1 cellular context compared by ENCODE assay signal in genomic region chr11:58770627-58771457, GRCh38.
A peak's percentile ranks its signal among the peaks of the same experiment; 100 is the strongest.
TF ChIP-seq lines count a peak whose summit lies in the region.

No MANE protein-coding gene starts in this region.

TF ChIP-seq in K562, 482 proteins besides CTCF, POLR2A, EP300 and RAD21 (continued from another document and continues in another):
- TF ChIP-seq RREB1 (CRISPR knock-in tag; IDR thresholded peaks at IDR 0.05) (no peak; the same call in 1 of the 2 replicates), PTTG1 (tag; IDR thresholded peaks at IDR 0.05; ENCODE audit: low read depth) (no peak; the same call in 1 of the 2 replicates), MYC (IDR thresholded peaks at IDR 0.05; ENCODE audit: low read depth, low read length) (0 out of 2 replicates have a peak, but pooled peaks have one; percentile 15), MYC (CRISPR knock-in tag; IDR thresholded peaks at IDR 0.05; ENCODE audit: borderline replicate concordance, low read depth) (peak; percentile 57; the same call in 1 of the 2 replicates), RBM39 (optimal IDR thresholded peaks at IDR 0.05; ENCODE audit: low read depth, low read length) (no peak), ZNF778 (CRISPR knock-in tag; IDR thresholded peaks at IDR 0.05) (no peak), TBP (optimal IDR thresholded peaks at IDR 0.05; ENCODE audit: low read depth, low read length) (peak; percentile 61), HNRNPL (IDR thresholded peaks at IDR 0.05; ENCODE audit: low read depth, low read length) (no peak), MED1 (CRISPR knock-in tag; IDR thresholded peaks at IDR 0.05; ENCODE audit: borderline replicate concordance) (no peak), CC2D1A (IDR thresholded peaks at IDR 0.05) (no peak; the same call in 1 of the 2 replicates), ZNF57 (CRISPR knock-in tag; IDR thresholded peaks at IDR 0.05) (0 out of 2 replicates have a peak, but pooled peaks have one; percentile 72), THRAP3 (IDR thresholded peaks at IDR 0.05; ENCODE audit: borderline replicate concordance) (no peak), ETV5 (CRISPR knock-in tag; IDR thresholded peaks at IDR 0.05; ENCODE audit: low read depth) (0 out of 2 replicates have a peak, but pooled peaks have one; percentile 26), YBX1 (IDR thresholded peaks at IDR 0.05) (no peak), GTF2F1 (IDR thresholded peaks at IDR 0.05; ENCODE audit: low read depth, low read length) (no peak), PRMT5 (CRISPR knock-in tag; IDR thresholded peaks at IDR 0.05) (no peak), FOXK1 (CRISPR knock-in tag; IDR thresholded peaks at IDR 0.05; ENCODE audit: borderline replicate concordance) (no peak), USF1 (CRISPR knock-in tag; IDR thresholded peaks at IDR 0.05) (peak; percentile 47), ILF3 (IDR thresholded peaks at IDR 0.05; ENCODE audit: borderline replicate concordance) (no peak), E2F8 (IDR thresholded peaks at IDR 0.05; ENCODE audit: low read depth, partially characterized antibody) (no peak), ZNF174 (CRISPR knock-in tag; IDR thresholded peaks at IDR 0.05) (no peak), ZNF197 (CRISPR knock-in tag; IDR thresholded peaks at IDR 0.05; ENCODE audit: low read depth) (no peak), USF2 (CRISPR knock-in tag; IDR thresholded peaks at IDR 0.05) (no peak), UBTF (IDR thresholded peaks at IDR 0.05; ENCODE audit: borderline replicate concordance in 1 of 2, low read depth in 2 of 2, low read length in 2 of 2) (0 out of 4 replicates have a peak, but pooled peaks of 1 of the 2 experiments have one; percentile 56), HNRNPUL1 (IDR thresholded peaks at IDR 0.05; ENCODE audit: low read length) (no peak), PHF21A (IDR thresholded peaks at IDR 0.05; ENCODE audit: borderline replicate concordance, low read depth) (no peak; the same call in 1 of the 2 replicates), REST (CRISPR knock-in tag; IDR thresholded peaks at IDR 0.05; ENCODE audit: low read depth) (no peak), STAT5B (CRISPR knock-in tag; IDR thresholded peaks at IDR 0.05) (no peak), ARNT (IDR thresholded peaks at IDR 0.05) (peak in 1 of 2 experiments; percentile 76; a peak in 2 of 4 replicates), PTBP1 (IDR thresholded peaks at IDR 0.05; ENCODE audit: low read depth, low read length) (no peak), CBX2 (IDR thresholded peaks at IDR 0.05; ENCODE audit: insufficient read depth, low read length, poor library complexity, severe bottlenecking) (no peak), HIVEP1 (CRISPR knock-in tag; IDR thresholded peaks at IDR 0.05) (peak; percentile 90; the same call in 1 of the 2 replicates), ZC3H4 (CRISPR knock-in tag; IDR thresholded peaks at IDR 0.05; ENCODE audit: borderline replicate concordance) (no peak), ZBTB8A (IDR thresholded peaks at IDR 0.05; ENCODE audit: partially characterized antibody) (no peak), NELFE (IDR thresholded peaks at IDR 0.05; ENCODE audit: insufficient read depth, insufficient read length) (no peak), SMARCB1 (IDR thresholded peaks at IDR 0.05; ENCODE audit: insufficient read length, low read depth) (no peak), BDP1 (IDR thresholded peaks at IDR 0.05; ENCODE audit: insufficient read depth, insufficient read length) (no peak), ZNF695 (CRISPR knock-in tag; IDR thresholded peaks at IDR 0.05) (no peak), SIX5 (IDR thresholded peaks at IDR 0.05; ENCODE audit: borderline replicate concordance in 1 of 2, insufficient read depth in 1 of 2, low read depth in 1 of 2, low read length in 2 of 2) (no peak), ZNF165 (CRISPR knock-in tag; IDR thresholded peaks at IDR 0.05; ENCODE audit: borderline replicate concordance) (no peak), MAFG (tag; conservative IDR thresholded peaks at IDR 0.05) (peak; percentile 69), NR3C1 (CRISPR knock-in tag; IDR thresholded peaks at IDR 0.05) (no peak), RBFOX2 (IDR thresholded peaks at IDR 0.05; ENCODE audit: low read depth, low read length) (peak; percentile 52), ZKSCAN1 (IDR thresholded peaks at IDR 0.05; ENCODE audit: low read depth, low read length) (no peak), POLR2AphosphoS5 (IDR thresholded peaks at IDR 0.05; ENCODE audit: control insufficient read depth, insufficient read depth, low read depth, low read length) (0 out of 2 replicates have a peak, but pooled peaks have one; percentile 33), CAMTA2 (CRISPR knock-in tag; conservative IDR thresholded peaks at IDR 0.05) (no peak), SETDB1 (IDR thresholded peaks at IDR 0.05; ENCODE audit: low read length) (no peak), MBD2 (IDR thresholded peaks at IDR 0.05; ENCODE audit: borderline replicate concordance, low read depth) (peak; percentile 76; the same call in 1 of the 2 replicates), MEF2A (IDR thresholded peaks at IDR 0.05; ENCODE audit: control insufficient read depth, low read depth, low read length) (no peak), ZNF589 (CRISPR knock-in tag; IDR thresholded peaks at IDR 0.05; ENCODE audit: low read depth) (peak; percentile 81; the same call in 1 of the 2 replicates), E2F6 (IDR thresholded peaks at IDR 0.05; ENCODE audit: borderline replicate concordance in 1 of 2, extremely low read depth in 1 of 2, insufficient read depth in 1 of 2, insufficient read length in 1 of 2, low read depth in 1 of 2, low read length in 1 of 2, poor library complexity in 1 of 2, severe bottlenecking in 1 of 2) (peak in 1 of 2 experiments; percentile 56)
